Comparison of ENCODE assay signal across 1 cellular context in the genomic region with DNA sequence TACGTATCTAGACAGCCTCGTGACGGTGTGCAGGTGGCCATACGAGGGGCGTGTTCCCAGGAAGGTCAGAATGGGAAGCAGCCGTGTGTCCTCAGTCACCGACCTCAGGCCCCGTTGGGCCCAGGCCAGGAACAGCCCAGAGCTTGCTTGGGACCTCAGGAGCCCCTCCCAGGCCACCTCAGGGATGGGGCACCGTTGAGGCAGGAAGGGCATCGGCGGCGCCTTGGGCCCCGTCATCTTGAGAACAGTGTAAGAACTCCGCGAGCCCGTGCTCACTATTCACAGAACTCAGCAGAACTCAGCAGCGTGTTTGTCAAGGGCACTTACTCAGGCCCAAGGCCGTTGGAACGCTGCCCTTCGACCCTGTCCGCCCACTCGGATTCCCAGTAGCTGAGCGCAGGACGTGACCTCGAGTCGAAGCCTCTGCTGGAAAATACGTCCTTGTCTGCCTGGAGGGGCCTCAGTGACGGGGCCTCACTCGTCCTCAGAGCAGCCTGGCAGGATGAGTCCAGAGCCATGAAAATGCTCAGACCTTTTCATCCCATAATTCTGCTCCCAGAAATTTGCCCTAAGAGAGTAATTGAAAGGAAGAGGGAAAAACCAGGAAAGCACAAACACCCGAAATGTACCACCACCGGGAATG.
A peak's percentile ranks its signal among the peaks of the same experiment; 100 is the strongest.
TF ChIP-seq lines count a peak whose summit lies in the region.

No MANE protein-coding gene starts in this region.

TF ChIP-seq in HepG2, 621 proteins besides CTCF, POLR2A, EP300 and RAD21 (continued from another document and continues in another):
- TF ChIP-seq ZNF687 (CRISPR knock-in tag; IDR thresholded peaks at IDR 0.05) (peak; percentile 98), KLF6 (CRISPR knock-in tag; IDR thresholded peaks at IDR 0.05) (peak; percentile 67; the same call in 1 of the 2 replicates), NR2F6 (IDR thresholded peaks at IDR 0.05) (peak; percentile 88), NR2F6 (CRISPR knock-in tag; IDR thresholded peaks at IDR 0.05) (peak; percentile 94), SP2 (CRISPR knock-in tag; IDR thresholded peaks at IDR 0.05) (no peak), ZNF3 (CRISPR knock-in tag; IDR thresholded peaks at IDR 0.05) (no peak), ZNF644 (CRISPR knock-in tag; IDR thresholded peaks at IDR 0.05; ENCODE audit: low read depth) (no peak; the same call in 1 of the 2 replicates), KDM1A (CRISPR knock-in tag; IDR thresholded peaks at IDR 0.05) (peak; percentile 38; the same call in 1 of the 2 replicates), NBN (conservative IDR thresholded peaks at IDR 0.05) (no peak), CEBPG (CRISPR knock-in tag; IDR thresholded peaks at IDR 0.05) (peak; percentile 47; the same call in 1 of the 2 replicates), ZNF883 (CRISPR knock-in tag; IDR thresholded peaks at IDR 0.05; ENCODE audit: not compliant biosample characterization) (peak; percentile 60), ZBTB3 (CRISPR knock-in tag; IDR thresholded peaks at IDR 0.05; ENCODE audit: borderline replicate concordance, low read depth) (no peak), ZNF775 (CRISPR knock-in tag; IDR thresholded peaks at IDR 0.05; ENCODE audit: borderline replicate concordance) (no peak), ZNF569 (CRISPR knock-in tag; IDR thresholded peaks at IDR 0.05; ENCODE audit: borderline replicate concordance) (no peak), ZNF737 (CRISPR knock-in tag; IDR thresholded peaks at IDR 0.05; ENCODE audit: borderline replicate concordance) (0 out of 2 replicates have a peak, but pooled peaks have one; percentile 19), MEIS1 (CRISPR knock-in tag; IDR thresholded peaks at IDR 0.05; ENCODE audit: borderline replicate concordance) (peak; percentile 87; the same call in 1 of the 2 replicates), KLF13 (CRISPR knock-in tag; IDR thresholded peaks at IDR 0.05) (no peak), KAT7 (CRISPR knock-in tag; IDR thresholded peaks at IDR 0.05; ENCODE audit: borderline replicate concordance) (0 out of 2 replicates have a peak, but pooled peaks have one; percentile 37), NR3C1 (CRISPR knock-in tag; IDR thresholded peaks at IDR 0.05) (no peak), MBD4 (IDR thresholded peaks at IDR 0.05; ENCODE audit: borderline replicate concordance, low read length) (no peak), BRF2 (CRISPR knock-in tag; IDR thresholded peaks at IDR 0.05) (0 out of 2 replicates have a peak, but pooled peaks have one; percentile 50), ZNF567 (CRISPR knock-in tag; IDR thresholded peaks at IDR 0.05; ENCODE audit: borderline replicate concordance) (no peak), ZNF691 (CRISPR knock-in tag; IDR thresholded peaks at IDR 0.05; ENCODE audit: borderline replicate concordance, low read depth) (peak; percentile 63; the same call in 1 of the 2 replicates)
- TF ChIP-seq, protein P1, sequence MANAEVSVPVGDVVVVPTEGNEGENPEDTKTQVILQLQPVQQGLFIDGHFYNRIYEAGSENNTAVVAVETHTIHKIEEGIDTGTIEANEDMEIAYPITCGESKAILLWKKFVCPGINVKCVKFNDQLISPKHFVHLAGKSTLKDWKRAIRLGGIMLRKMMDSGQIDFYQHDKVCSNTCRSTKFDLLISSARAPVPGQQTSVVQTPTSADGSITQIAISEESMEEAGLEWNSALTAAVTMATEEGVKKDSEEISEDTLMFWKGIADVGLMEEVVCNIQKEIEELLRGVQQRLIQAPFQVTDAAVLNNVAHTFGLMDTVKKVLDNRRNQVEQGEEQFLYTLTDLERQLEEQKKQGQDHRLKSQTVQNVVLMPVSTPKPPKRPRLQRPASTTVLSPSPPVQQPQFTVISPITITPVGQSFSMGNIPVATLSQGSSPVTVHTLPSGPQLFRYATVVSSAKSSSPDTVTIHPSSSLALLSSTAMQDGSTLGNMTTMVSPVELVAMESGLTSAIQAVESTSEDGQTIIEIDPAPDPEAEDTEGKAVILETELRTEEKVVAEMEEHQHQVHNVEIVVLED (CRISPR knock-in tag; IDR thresholded peaks at IDR 0.05; ENCODE audit: borderline replicate concordance): peak; percentile 52; the same call in 1 of the 2 replicates
- TF ChIP-seq, protein P2, sequence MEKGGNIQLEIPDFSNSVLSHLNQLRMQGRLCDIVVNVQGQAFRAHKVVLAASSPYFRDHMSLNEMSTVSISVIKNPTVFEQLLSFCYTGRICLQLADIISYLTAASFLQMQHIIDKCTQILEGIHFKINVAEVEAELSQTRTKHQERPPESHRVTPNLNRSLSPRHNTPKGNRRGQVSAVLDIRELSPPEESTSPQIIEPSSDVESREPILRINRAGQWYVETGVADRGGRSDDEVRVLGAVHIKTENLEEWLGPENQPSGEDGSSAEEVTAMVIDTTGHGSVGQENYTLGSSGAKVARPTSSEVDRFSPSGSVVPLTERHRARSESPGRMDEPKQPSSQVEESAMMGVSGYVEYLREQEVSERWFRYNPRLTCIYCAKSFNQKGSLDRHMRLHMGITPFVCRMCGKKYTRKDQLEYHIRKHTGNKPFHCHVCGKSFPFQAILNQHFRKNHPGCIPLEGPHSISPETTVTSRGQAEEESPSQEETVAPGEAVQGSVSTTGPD (CRISPR knock-in tag; IDR thresholded peaks at IDR 0.05): no peak
- TF ChIP-seq, protein P3, sequence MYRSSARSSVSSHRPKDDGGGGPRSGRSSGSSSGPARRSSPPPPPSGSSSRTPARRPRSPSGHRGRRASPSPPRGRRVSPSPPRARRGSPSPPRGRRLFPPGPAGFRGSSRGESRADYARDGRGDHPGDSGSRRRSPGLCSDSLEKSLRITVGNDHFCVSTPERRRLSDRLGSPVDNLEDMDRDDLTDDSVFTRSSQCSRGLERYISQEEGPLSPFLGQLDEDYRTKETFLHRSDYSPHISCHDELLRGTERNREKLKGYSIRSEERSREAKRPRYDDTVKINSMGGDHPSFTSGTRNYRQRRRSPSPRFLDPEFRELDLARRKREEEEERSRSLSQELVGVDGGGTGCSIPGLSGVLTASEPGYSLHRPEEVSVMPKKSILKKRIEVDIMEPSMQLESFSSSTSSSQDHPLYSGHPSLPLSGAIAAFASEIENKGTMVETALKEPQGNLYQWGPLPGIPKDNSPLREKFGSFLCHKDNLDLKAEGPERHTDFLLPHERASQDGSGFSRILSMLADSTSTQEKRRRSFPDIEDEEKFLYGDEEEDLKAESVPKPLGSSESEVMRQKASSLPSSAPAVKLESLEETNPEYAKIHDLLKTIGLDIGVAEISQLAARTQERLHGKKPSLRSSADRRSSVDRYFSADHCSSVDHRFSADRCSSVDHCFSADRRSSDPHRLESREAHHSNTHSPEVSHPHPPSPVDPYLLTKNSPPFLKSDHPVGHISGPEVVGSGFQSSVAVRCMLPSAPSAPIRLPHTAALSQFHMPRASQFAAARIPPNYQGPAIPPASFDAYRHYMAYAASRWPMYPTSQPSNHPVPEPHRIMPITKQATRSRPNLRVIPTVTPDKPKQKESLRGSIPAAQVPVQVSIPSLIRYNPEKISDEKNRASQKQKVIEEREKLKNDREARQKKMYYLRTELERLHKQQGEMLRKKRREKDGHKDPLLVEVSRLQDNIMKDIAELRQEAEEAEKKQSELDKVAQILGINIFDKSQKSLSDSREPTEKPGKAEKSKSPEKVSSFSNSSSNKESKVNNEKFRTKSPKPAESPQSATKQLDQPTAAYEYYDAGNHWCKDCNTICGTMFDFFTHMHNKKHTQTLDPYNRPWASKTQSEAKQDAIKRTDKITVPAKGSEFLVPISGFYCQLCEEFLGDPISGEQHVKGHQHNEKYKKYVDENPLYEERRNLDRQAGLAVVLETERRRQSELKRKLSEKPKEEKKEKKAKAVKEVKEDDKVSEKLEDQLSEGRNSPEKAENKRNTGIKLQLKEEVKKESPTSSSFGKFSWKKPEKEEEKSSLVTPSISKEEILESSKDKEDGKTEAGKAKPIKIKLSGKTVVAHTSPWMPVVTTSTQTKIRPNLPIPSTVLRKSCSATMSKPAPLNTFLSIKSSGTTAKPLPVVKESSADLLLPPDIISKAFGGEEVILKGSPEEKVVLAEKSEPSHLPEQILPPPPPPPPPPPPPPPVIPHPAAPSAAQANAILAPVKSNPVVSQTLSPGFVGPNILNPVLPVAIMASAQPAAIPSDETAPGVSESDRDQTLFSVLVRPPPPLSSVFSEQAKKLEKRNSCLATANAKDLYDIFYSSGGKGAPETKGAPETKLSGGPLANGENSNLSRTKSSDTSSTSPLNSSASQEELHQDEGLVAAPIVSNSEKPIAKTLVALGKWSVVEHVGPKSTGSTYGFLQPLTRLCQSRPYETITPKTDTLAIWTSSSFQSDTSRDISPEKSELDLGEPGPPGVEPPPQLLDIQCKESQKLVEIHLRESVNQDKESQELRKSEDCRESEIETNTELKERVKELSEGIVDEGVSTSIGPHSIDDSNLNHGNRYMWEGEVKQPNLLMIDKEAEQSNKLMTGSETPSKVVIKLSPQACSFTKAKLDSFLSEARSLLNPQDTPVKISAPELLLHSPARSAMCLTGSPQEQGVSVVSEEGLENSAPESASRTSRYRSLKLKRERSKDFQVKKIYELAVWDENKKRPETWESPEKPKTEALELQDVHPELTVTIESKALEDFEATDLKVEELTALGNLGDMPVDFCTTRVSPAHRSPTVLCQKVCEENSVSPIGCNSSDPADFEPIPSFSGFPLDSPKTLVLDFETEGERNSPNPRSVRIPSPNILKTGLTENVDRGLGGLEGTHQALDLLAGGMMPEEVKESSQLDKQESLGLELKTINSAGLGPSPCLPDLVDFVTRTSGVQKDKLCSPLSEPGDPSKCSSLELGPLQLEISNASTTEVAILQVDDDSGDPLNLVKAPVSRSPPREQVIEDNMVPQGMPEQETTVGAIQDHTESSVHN (CRISPR knock-in tag; IDR thresholded peaks at IDR 0.05): no peak
- TF ChIP-seq, protein P4, sequence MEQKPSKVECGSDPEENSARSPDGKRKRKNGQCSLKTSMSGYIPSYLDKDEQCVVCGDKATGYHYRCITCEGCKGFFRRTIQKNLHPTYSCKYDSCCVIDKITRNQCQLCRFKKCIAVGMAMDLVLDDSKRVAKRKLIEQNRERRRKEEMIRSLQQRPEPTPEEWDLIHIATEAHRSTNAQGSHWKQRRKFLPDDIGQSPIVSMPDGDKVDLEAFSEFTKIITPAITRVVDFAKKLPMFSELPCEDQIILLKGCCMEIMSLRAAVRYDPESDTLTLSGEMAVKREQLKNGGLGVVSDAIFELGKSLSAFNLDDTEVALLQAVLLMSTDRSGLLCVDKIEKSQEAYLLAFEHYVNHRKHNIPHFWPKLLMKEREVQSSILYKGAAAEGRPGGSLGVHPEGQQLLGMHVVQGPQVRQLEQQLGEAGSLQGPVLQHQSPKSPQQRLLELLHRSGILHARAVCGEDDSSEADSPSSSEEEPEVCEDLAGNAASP (CRISPR knock-in tag; IDR thresholded peaks at IDR 0.05; ENCODE audit: borderline replicate concordance): peak; percentile 88
- TF ChIP-seq, protein P5, sequence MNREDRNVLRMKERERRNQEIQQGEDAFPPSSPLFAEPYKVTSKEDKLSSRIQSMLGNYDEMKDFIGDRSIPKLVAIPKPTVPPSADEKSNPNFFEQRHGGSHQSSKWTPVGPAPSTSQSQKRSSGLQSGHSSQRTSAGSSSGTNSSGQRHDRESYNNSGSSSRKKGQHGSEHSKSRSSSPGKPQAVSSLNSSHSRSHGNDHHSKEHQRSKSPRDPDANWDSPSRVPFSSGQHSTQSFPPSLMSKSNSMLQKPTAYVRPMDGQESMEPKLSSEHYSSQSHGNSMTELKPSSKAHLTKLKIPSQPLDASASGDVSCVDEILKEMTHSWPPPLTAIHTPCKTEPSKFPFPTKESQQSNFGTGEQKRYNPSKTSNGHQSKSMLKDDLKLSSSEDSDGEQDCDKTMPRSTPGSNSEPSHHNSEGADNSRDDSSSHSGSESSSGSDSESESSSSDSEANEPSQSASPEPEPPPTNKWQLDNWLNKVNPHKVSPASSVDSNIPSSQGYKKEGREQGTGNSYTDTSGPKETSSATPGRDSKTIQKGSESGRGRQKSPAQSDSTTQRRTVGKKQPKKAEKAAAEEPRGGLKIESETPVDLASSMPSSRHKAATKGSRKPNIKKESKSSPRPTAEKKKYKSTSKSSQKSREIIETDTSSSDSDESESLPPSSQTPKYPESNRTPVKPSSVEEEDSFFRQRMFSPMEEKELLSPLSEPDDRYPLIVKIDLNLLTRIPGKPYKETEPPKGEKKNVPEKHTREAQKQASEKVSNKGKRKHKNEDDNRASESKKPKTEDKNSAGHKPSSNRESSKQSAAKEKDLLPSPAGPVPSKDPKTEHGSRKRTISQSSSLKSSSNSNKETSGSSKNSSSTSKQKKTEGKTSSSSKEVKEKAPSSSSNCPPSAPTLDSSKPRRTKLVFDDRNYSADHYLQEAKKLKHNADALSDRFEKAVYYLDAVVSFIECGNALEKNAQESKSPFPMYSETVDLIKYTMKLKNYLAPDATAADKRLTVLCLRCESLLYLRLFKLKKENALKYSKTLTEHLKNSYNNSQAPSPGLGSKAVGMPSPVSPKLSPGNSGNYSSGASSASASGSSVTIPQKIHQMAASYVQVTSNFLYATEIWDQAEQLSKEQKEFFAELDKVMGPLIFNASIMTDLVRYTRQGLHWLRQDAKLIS (CRISPR knock-in tag; IDR thresholded peaks at IDR 0.05): no peak
